Comparison of ENCODE assay signal across 41 cellular contexts in genomic region chr2:104864280-104864599, GRCh38. TPM values are rescaled to one million over a fixed set of nuclear protein-coding genes. Genes with fewer than 3 reads are reported as not detected.
A peak's percentile ranks its signal among the peaks of the same experiment; 100 is the strongest.
DNase-seq lines count a peak whose midpoint lies in the region; ATAC-seq, FAIRE-seq and TF ChIP-seq lines count a peak whose summit lies in the region.
"Had no signal": no experiment of that assay in that cellular context is flagged by ENCODE, and none has a peak within 500 bp of the region (broad histone marks: within the 10 kb centered on the region; RNA-seq: fewer than 3 reads in every experiment).

No MANE protein-coding gene starts in this region.

- TF ChIP-seq CTCF in H1 (IDR thresholded peaks at IDR 0.05; ENCODE audit: control extremely low read depth in 1 of 3, insufficient read depth in 1 of 3, low read depth in 1 of 3, low read length in 3 of 3) (no peak), nephron progenitor cell (IDR thresholded peaks at IDR 0.05) (no peak), type B pancreatic cell (conservative IDR thresholded peaks at IDR 0.05) (no peak), endodermal cell (conservative IDR thresholded peaks at IDR 0.05) (no peak)

- H3K4ac ChIP-seq in H1 (replicated peaks; ENCODE audit: insufficient read length, low read depth, low read length) = no peak overlapping the region

- H3K4me2 ChIP-seq in H1 (ENCODE audit: insufficient read depth in 1 of 2, low read depth in 2 of 2, low read length in 2 of 2) = peak overlapping the region; percentile 66 to 70

- H3K4me3 Mint-ChIP-seq in activated CD8-positive, alpha-beta memory T cell treated with anti-CD3 and anti-CD28 coated beads, Interleukin-2, amount 10 ng/mL, durations not matched to agents 7 days and 5 days = no peak overlapping the region
- H3K4me3 Mint-ChIP-seq in nephron progenitor cell (peak overlapping the region; percentile 11), type B pancreatic cell (peak overlapping the region; percentile 61), endodermal cell (no peak overlapping the region)
- H3K4me3 Mint-ChIP-seq: effector memory CD8-positive, alpha-beta T cell; HFFc6; T-helper 1 cell treated with Interleukin-12 subunit alpha and Interleukin-12 subunit beta and Interleukin-4 antibody, amounts not matched to agents 30 μg/mL and 1 μg/mL, for 36 hours had no signal

- H3K56ac ChIP-seq in H1 (replicated peaks; ENCODE audit: insufficient read length, low read depth, low read length) = no peak overlapping the region

- 4% methylated on average over 7 of the region's 7 CpGs; no CpG with 5 or more reads in 1 of the 2 experiments for whole genome bisulfite sequencing in H1 (ENCODE audit: extremely low coverage in 1 of 2, insufficient coverage in 1 of 2, insufficient read length in 1 of 2, insufficient replicate concordance in 2 of 2, low coverage in 1 of 2, low lambda C conversion rate in 2 of 2, missing lambda C conversion rate in 1 of 2), 2 experiments
- 3 to 10% methylated on average over 2 to 7 of the region's 7 CpGs for WGBS in endodermal cell (ENCODE audit: insufficient coverage in 1 of 2, insufficient read length in 1 of 2), 2 experiments

- H4K91ac ChIP-seq in H1 (replicated peaks; ENCODE audit: insufficient read length, low read length) = no peak overlapping the region

- DNase-seq in activated CD8-positive, alpha-beta memory T cell treated with anti-CD3 and anti-CD28 coated beads, Interleukin-2, amount 10 ng/mL, durations not matched to agents 7 days and 5 days = no peak
- no peak for DNase-seq in activated CD8-positive, alpha-beta memory T cell treated with anti-CD3 and anti-CD28 coated beads, Interleukin-2, amount 50 U/mL, for 4 hours
- DNase-seq in H1 (ENCODE audit: low read depth in 1 of 2, low spot score in 2 of 2) (no peak), nephron progenitor cell (no peak), type B pancreatic cell (ENCODE audit: extremely low spot score, unreplicated experiment) (no peak), endodermal cell (no peak), DMS53 treated with DMSO at 0.1 percent for 48 hours (lab: John Stamatoyannopoulos, UW; ENCODE audit: unreplicated experiment) (no peak)
- no peak for DNase-seq in activated naive CD4-positive, alpha-beta T cell treated with anti-CD3 and anti-CD28 coated beads, Interleukin-2, amount 50 U/mL, for 16 hours
- DNase-seq: activated CD4-positive, alpha-beta T cell treated with anti-CD3 and anti-CD28 coated beads, Interleukin-2, amount 50 U/mL, for 48 hours; activated naive CD4-positive, alpha-beta T cell; colonic mucosa; COR-L47; DMS79; effector memory CD8-positive, alpha-beta T cell; foreskin melanocyte; GF-D8; heart right ventricle; HFFc6; KBM-7; left cardiac atrium; mucosa of descending colon; NCI-H1092; NCI-H1694; NCI-H446 treated with DMSO at 0.1 percent for 48 hours; NCI-H774; right lobe of liver; Right ventricle myocardium superior; stimulated activated CD4-positive, alpha-beta T cell treated with anti-CD3 and anti-CD28 coated beads, Interleukin-12 subunit alpha, Interleukin-12 subunit beta, amount 100 ng/mL, for 4 hours; stimulated activated CD4-positive, alpha-beta T cell treated with anti-CD3 and anti-CD28 coated beads, Interleukin-2, amount 100 ng/mL, for 48 hours; trophoblast cell had no signal

- H2AK5ac ChIP-seq in H1 (ENCODE audit: low read depth, low read length) = no peak overlapping the region

- peaks cover 76 to 100% (median 93%) of the 10 kb centered on the region in 4 experiments for H3K27me3 ChIP-seq in H1 (replicated peaks in 1 of 4; ENCODE audit: control insufficient read depth in 3 of 4, extremely low read depth in 1 of 4, insufficient read depth in 3 of 4, low read length in 3 of 4)
- peaks cover 100% of the 10 kb centered on the region for H3K27me3 ChIP-seq in endodermal cell (ENCODE audit: control insufficient read depth, insufficient read depth, low read length, poor library complexity, severe bottlenecking)

- no peak for FAIRE-seq in H1 (lab: Jason Lieb, UNC)

- POLR2A ChIA-PET in H1 (lab: Charles Lee; ENCODE audit: partially characterized antibody) = no interaction called here

- no peaks in the 10 kb centered on the region for H3K79me1 ChIP-seq in H1 (ENCODE audit: low read depth, low read length)

- H4K8ac ChIP-seq in H1 (ENCODE audit: extremely low read depth, insufficient read depth, low read length) = no peak overlapping the region

- H3K27ac Mint-ChIP-seq in activated CD8-positive, alpha-beta memory T cell treated with anti-CD3 and anti-CD28 coated beads, Interleukin-2, amount 10 ng/mL, durations not matched to agents 7 days and 5 days = peak overlapping the region; percentile 50
- H3K27ac Mint-ChIP-seq in nephron progenitor cell (no peak overlapping the region), type B pancreatic cell (no peak overlapping the region), endodermal cell (no peak overlapping the region)
- H3K27ac Mint-ChIP-seq: effector memory CD8-positive, alpha-beta T cell; HFFc6; progenitor cell of endocrine pancreas; T-helper 1 cell treated with Interleukin-12 subunit alpha and Interleukin-12 subunit beta and Interleukin-4 antibody, amounts not matched to agents 30 μg/mL and 1 μg/mL, for 36 hours had no signal

- H3K9ac ChIP-seq in H1 (replicated peaks in 1 of 4; ENCODE audit: extremely low read depth in 1 of 4, low read depth in 3 of 4, low read length in 3 of 4) (no peak overlapping the region), endodermal cell (ENCODE audit: extremely low read depth, low read length, poor library complexity, severe bottlenecking) (no peak overlapping the region)

- H3K4me1 ChIP-seq in H1 (replicated peaks in 1 of 4; ENCODE audit: control insufficient read depth in 3 of 4, insufficient read depth in 4 of 4, low read length in 3 of 4) = peaks cover 8 to 44% (median 24%) of the 10 kb centered on the region in 4 experiments
- peaks cover 9% of the 10 kb centered on the region for H3K4me1 ChIP-seq in endodermal cell (ENCODE audit: control insufficient read depth, insufficient read depth, low read length)

- ATAC-seq in activated CD8-positive, alpha-beta memory T cell treated with anti-CD3 and anti-CD28 coated beads, Interleukin-2, amount 10 ng/mL, durations not matched to agents 7 days and 5 days = no peak
- ATAC-seq: activated CD4-positive, CD25-positive, alpha-beta regulatory T cell treated with anti-CD3 and anti-CD28 coated beads, Interleukin-2, amount 50 U/mL, for 24 hours; effector memory CD8-positive, alpha-beta T cell; left cardiac atrium; mucosa of descending colon; Panc1; SK-N-SH treated with all-trans-retinoic acid at 6 μM for 48 hours had no signal

- H3K23me2 ChIP-seq in H1 (ENCODE audit: low read depth, low read length) = peaks cover 10% of the 10 kb centered on the region

- H3K36me3 Mint-ChIP-seq in activated CD8-positive, alpha-beta memory T cell treated with anti-CD3 and anti-CD28 coated beads, Interleukin-2, amount 10 ng/mL, durations not matched to agents 7 days and 5 days = no peaks in the 10 kb centered on the region
- no peaks in the 10 kb centered on the region for H3K36me3 Mint-ChIP-seq in nephron progenitor cell (ENCODE audit: low read depth)
- H3K36me3 Mint-ChIP-seq in type B pancreatic cell = no peaks in the 10 kb centered on the region
- H3K36me3 Mint-ChIP-seq in endodermal cell (ENCODE audit: low read depth) = no peaks in the 10 kb centered on the region

- H4K20me1 ChIP-seq in H1 (replicated peaks in 1 of 2; ENCODE audit: control insufficient read depth in 1 of 2, insufficient read depth in 2 of 2, low read length in 2 of 2) = peaks cover 19 to 34% of the 10 kb centered on the region in 2 experiments

- peak overlapping the region in 1 of 4 experiments; percentile 47; a peak in 2 of 8 replicates for H3K4me3 ChIP-seq in H1 (ENCODE audit: extremely low read depth in 1 of 4, insufficient read depth in 2 of 4, low read depth in 3 of 4, low read length in 4 of 4)
- H3K4me3 ChIP-seq in endodermal cell (ENCODE audit: low read length) = no peak overlapping the region
- H3K4me3 ChIP-seq: colonic mucosa, esophagus muscularis mucosa, heart right ventricle, mucosa of descending colon, right lobe of liver had no signal

- no peaks in the 10 kb centered on the region for H3K9me3 Mint-ChIP-seq in activated CD8-positive, alpha-beta memory T cell treated with anti-CD3 and anti-CD28 coated beads, Interleukin-2, amount 10 ng/mL, durations not matched to agents 7 days and 5 days (ENCODE audit: low read depth)
- H3K9me3 Mint-ChIP-seq in nephron progenitor cell (no peaks in the 10 kb centered on the region), type B pancreatic cell (no peaks in the 10 kb centered on the region), endodermal cell (no peaks in the 10 kb centered on the region)
- H3K9me3 Mint-ChIP-seq: HFFc6; T-helper 1 cell treated with Interleukin-12 subunit alpha and Interleukin-12 subunit beta and Interleukin-4 antibody, amounts not matched to agents 30 μg/mL and 1 μg/mL, for 36 hours had no signal

- H3K36me3 ChIP-seq in H1 (ENCODE audit: control insufficient read depth in 2 of 4, insufficient read depth in 4 of 4, low read length in 3 of 4) (no peaks in the 10 kb centered on the region; a peak in 1 of 8 replicates), endodermal cell (ENCODE audit: control insufficient read depth, insufficient read depth, low read length) (no peaks in the 10 kb centered on the region)
- H3K36me3 ChIP-seq: colonic mucosa, esophagus muscularis mucosa, heart right ventricle, neutrophil, right lobe of liver had no signal

- H2BK5ac ChIP-seq in H1 (ENCODE audit: low read depth, low read length) = no peak overlapping the region

- H3K4me1 Mint-ChIP-seq in activated CD8-positive, alpha-beta memory T cell treated with anti-CD3 and anti-CD28 coated beads, Interleukin-2, amount 10 ng/mL, durations not matched to agents 7 days and 5 days = no peaks in the 10 kb centered on the region
- H3K4me1 Mint-ChIP-seq in nephron progenitor cell (peaks cover 30% of the 10 kb centered on the region), type B pancreatic cell (ENCODE audit: unreplicated experiment) (peaks cover 4% of the 10 kb centered on the region), endodermal cell (peaks cover 19% of the 10 kb centered on the region)

- no peak overlapping the region for H3K14ac ChIP-seq in H1 (ENCODE audit: insufficient read length)

- H3K23ac ChIP-seq in H1 (ENCODE audit: insufficient read length) = no peak overlapping the region

- no peak overlapping the region; the same call in 1 of the 2 replicates for H3K18ac ChIP-seq in H1 (ENCODE audit: extremely low read depth, low read length)

- no peak overlapping the region for H2BK120ac ChIP-seq in H1 (replicated peaks; ENCODE audit: low read depth, low read length)

- H3K79me2 ChIP-seq in H1 (ENCODE audit: control insufficient read depth in 1 of 2, insufficient read depth in 2 of 2, low read length in 2 of 2) = no peaks in the 10 kb centered on the region

- no peak for TF ChIP-seq RAD21 in H1 (IDR thresholded peaks at IDR 0.05 in 1 of 2, conservative IDR thresholded peaks at IDR 0.05 in 1 of 2; ENCODE audit: low read depth in 2 of 2, low read length in 2 of 2)

- H3K27ac ChIP-seq in H1 (ENCODE audit: low read depth, low read length) = no peak overlapping the region
- no peak overlapping the region for H3K27ac ChIP-seq in endodermal cell (ENCODE audit: low read depth, low read length)
- H3K27ac ChIP-seq: 22Rv1, C4-2B, colonic mucosa, esophagus muscularis mucosa, heart right ventricle, neutrophil, right lobe of liver had no signal

- no peak overlapping the region for H2BK15ac ChIP-seq in H1 (ENCODE audit: low read length)

- TF ChIP-seq EP300 in H1 (IDR thresholded peaks at IDR 0.05; ENCODE audit: borderline replicate concordance in 1 of 2, low read depth in 2 of 2, low read length in 2 of 2) = no peak

- no peak overlapping the region for H2AFZ ChIP-seq in H1 (ENCODE audit: low read length)

- CTCF ChIA-PET in activated CD8-positive, alpha-beta memory T cell treated with anti-CD3 and anti-CD28 coated beads, Interleukin-2, amount 10 ng/mL, durations not matched to agents 7 days and 5 days (lab: Charles Lee) = no interaction called here
- CTCF ChIA-PET in H1 (lab: Charles Lee; ENCODE audit: partially characterized antibody) = no interaction called here

- H3K9me3 ChIP-seq in H1 (ENCODE audit: insufficient read depth in 2 of 2, low read depth in 1 of 2, low read length in 1 of 2) (no peaks in the 10 kb centered on the region), endodermal cell (ENCODE audit: control insufficient read depth, low read length) (no peaks in the 10 kb centered on the region)
- H3K9me3 ChIP-seq: colonic mucosa, esophagus muscularis mucosa, heart right ventricle, mucosa of descending colon, neutrophil, right lobe of liver had no signal

- no peak for TF ChIP-seq POLR2A in H1 (IDR thresholded peaks at IDR 0.05; ENCODE audit: control extremely low read depth in 1 of 2, low read depth in 2 of 2, low read length in 2 of 2)

- no peak overlapping the region for H2BK12ac ChIP-seq in H1 (ENCODE audit: low read depth, low read length)

- H4K5ac ChIP-seq in H1 (ENCODE audit: insufficient read length, low read depth, low read length) = no peak overlapping the region

- peaks cover 91% of the 10 kb centered on the region for H3K27me3 Mint-ChIP-seq in activated CD8-positive, alpha-beta memory T cell treated with anti-CD3 and anti-CD28 coated beads, Interleukin-2, amount 10 ng/mL, durations not matched to agents 7 days and 5 days
- peaks cover 99% of the 10 kb centered on the region for H3K27me3 Mint-ChIP-seq in nephron progenitor cell (ENCODE audit: low read depth, poor library complexity)
- H3K27me3 Mint-ChIP-seq in type B pancreatic cell = peaks cover 97% of the 10 kb centered on the region
- peaks cover 98% of the 10 kb centered on the region for H3K27me3 Mint-ChIP-seq in endodermal cell (ENCODE audit: insufficient read depth)

- no peak overlapping the region for H2BK20ac ChIP-seq in H1 (ENCODE audit: low read length)

RNA-seq across cellular contexts. Expression of gene POU3F3, which starts 10.3 kb away (rescaled TPM):
- total RNA-seq in activated CD8-positive, alpha-beta memory T cell treated with anti-CD3 and anti-CD28 coated beads, Interleukin-2, amount 10 ng/mL, durations not matched to agents 7 days and 5 days = not detected
- total RNA-seq in H1 (2021; fragmentation: NEBNext Ultra II Directional; extraction: Animal tissue kit (Norgen Biotek cat#: 25700)) = 0.09 and 0.10 TPM in 2 replicates
- polyA plus RNA-seq in H1 (2011; rRNA removed) = 0.02 TPM in 1 of 2 replicates, not detected in the other
- polyA plus RNA-seq in H1 (2011; cell fraction: cytosol; rRNA removed) = not detected
- polyA plus RNA-seq in H1 (2011; cell fraction: nucleus; rRNA removed) = 0.03 TPM
- polyA plus RNA-seq in H1 (2012, experiment 1 of 2) = 0.05 TPM in 2 of 4 replicates, not detected in the others
- polyA plus RNA-seq in H1 (2012, experiment 2 of 2) = not detected
- 0.10 TPM for polyA plus RNA-seq in H1 (2013, experiment 1 of 2)
- 0.04 TPM for polyA plus RNA-seq in H1 (2013, experiment 2 of 2)
- polyA minus RNA-seq in H1 (2011; rRNA and poly(A)+ RNA removed) = not detected in 2 replicates
- not detected for polyA minus RNA-seq in H1 (2011; cell fraction: cytosol; rRNA and poly(A)+ RNA removed)
- polyA minus RNA-seq in H1 (2011; cell fraction: nucleus; rRNA and poly(A)+ RNA removed) = not detected
- 0.14 and 2.1 TPM in 2 replicates for total RNA-seq in type B pancreatic cell (ENCODE audit: low replicate concordance)
- total RNA-seq in endodermal cell = not detected
- 39.3 TPM for polyA plus RNA-seq in endodermal cell (2013, experiment 1 of 2)
- polyA plus RNA-seq in endodermal cell (2013, experiment 2 of 2) = 35.9 TPM
- total RNA-seq: HFFc6, HT1080, lung microvascular endothelial cell, progenitor cell of endocrine pancreas, right lobe of liver, Right ventricle myocardium superior had no signal

Comparison
In these comparisons a context has a peak if more than half of its experiments do, and no peak if none do; other contexts are left out.
1. H3K4me3 Mint-ChIP-seq: peak in nephron progenitor cell (single experiment) and type B pancreatic cell (single experiment); none in activated CD8-positive, alpha-beta memory T cell treated with anti-CD3 and anti-CD28 coated beads, Interleukin-2, amount 10 ng/mL, durations not matched to agents 7 days and 5 days (single experiment) and endodermal cell (single experiment).